In the genomic region with DNA sequence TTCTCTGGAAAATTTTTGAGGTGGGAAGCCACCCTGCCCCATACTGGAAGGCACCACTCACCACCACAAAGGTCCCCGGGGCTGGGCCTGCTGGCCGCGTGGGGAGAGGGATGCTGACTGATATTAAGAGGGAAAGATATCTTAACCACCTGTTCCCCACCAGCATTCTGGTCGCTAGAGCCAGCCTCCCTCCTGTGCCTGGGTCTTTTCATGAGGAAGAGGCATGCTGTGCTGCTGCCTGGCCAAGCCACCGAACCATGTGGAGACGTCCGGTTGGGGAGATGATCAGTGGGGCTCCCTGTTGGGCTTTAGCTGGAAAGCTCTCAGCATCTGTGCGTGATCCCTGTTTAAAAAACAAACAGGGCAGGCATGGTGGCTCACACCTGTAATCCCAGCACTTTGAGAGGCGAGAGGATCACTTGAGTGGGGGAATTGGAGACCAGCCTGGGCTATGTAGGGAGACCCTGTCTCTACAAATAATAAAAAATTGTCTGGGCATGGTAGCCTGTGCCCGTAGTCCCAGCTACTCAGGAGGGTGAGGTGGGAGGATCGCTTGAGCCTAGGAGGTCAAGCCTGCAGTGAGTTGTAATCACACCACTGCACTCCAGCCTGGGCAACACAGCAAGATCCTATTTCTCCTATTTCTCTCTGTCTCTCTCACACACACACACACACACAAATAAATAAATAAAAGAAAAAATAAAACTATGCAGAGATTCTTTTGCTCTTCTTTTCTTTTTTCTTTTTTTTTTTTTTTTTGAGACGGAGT, we compare ENCODE assay signal across 8 cellular contexts. TPM values are rescaled to one million over a fixed set of nuclear protein-coding genes. Genes with fewer than 3 reads are reported as not detected.
A peak's percentile ranks its signal among the peaks of the same experiment; 100 is the strongest.
DNase-seq lines count a peak whose midpoint lies in the region; ATAC-seq and TF ChIP-seq lines count a peak whose summit lies in the region.

No MANE protein-coding gene starts in this region.

- no peaks in the 10 kb centered on the region for H4K20me1 ChIP-seq in HCT116 (ENCODE audit: insufficient read depth)

- ATAC-seq in HCT116 = peak; percentile 12; the same call in 1 of the 2 replicates
- peak in 1 of 2 donors; percentile 11 for ATAC-seq in natural killer cell treated with Interleukin-12 subunit alpha and Interleukin-12 subunit beta and Interleukin-15 and Interleukin-18, amount 100 ng/mL, for 72 hours

- H3K27me3 Mint-ChIP-seq in activated CD4-positive, alpha-beta T cell treated with anti-CD3 and anti-CD28 coated beads, Interleukin-2, amount 10 ng/mL, durations not matched to agents 24 days and 14 days = peaks cover 3% of the 10 kb centered on the region
- H3K27me3 Mint-ChIP-seq in natural killer cell treated with Interleukin-12 subunit alpha and Interleukin-12 subunit beta and Interleukin-15 and Interleukin-18, amount 100 ng/mL, for 72 hours = no peaks in the 10 kb centered on the region

- no peak for TF ChIP-seq CTCF in AG04449 (IDR thresholded peaks at IDR 0.05; ENCODE audit: insufficient read depth, low read length, missing control alignments)
- TF ChIP-seq CTCF in HCT116 (IDR thresholded peaks at IDR 0.05 in 2 of 3, conservative IDR thresholded peaks at IDR 0.05 in 1 of 3; ENCODE audit: borderline replicate concordance in 1 of 3, insufficient read depth in 1 of 3, low read depth in 2 of 3, low read length in 2 of 3) = no peak
- no peak for TF ChIP-seq CTCF in uterus (IDR thresholded peaks at IDR 0.05)

- H3K4me1 ChIP-seq in HCT116 (ENCODE audit: control insufficient read depth in 1 of 2, insufficient read depth in 2 of 2, low read length in 2 of 2) (peaks cover 11 to 19% of the 10 kb centered on the region in 2 experiments; a peak in 3 of 4 replicates), uterus (peaks cover 5 to 15% of the 10 kb centered on the region in 2 donors)

- DNase-seq in AG04449 (ENCODE audit: low read depth, low spot score) (no peak), HCT116 (ENCODE audit: low read depth, low spot score) (no peak), epithelial cell of prostate (ENCODE audit: low read depth, low spot score) (no peak), uterus (no peak), HuH-7.5 (ENCODE audit: low spot score) (no peak), NCI-H2029 treated with DMSO at 0.1 percent for 48 hours (lab: John Stamatoyannopoulos, UW) (no peak)
- DNase-seq in activated CD4-positive, alpha-beta T cell treated with anti-CD3 and anti-CD28 coated beads, Interleukin-2, amount 10 ng/mL, durations not matched to agents 24 days and 14 days = peak; percentile 75
- no peak for DNase-seq in natural killer cell treated with Interleukin-12 subunit alpha and Interleukin-12 subunit beta and Interleukin-15 and Interleukin-18, amount 100 ng/mL, for 72 hours (ENCODE audit: low spot score)

- intact Hi-C loops in HCT116 (cut with micrococcal nuclease) (no loop called here), uterus (cut with DNase I; ENCODE audit: low total_unique reads) (no loop called here)
- intact Hi-C loops in activated CD4-positive, alpha-beta T cell treated with anti-CD3 and anti-CD28 coated beads, Interleukin-2, amount 10 ng/mL, durations not matched to agents 24 days and 14 days (cut with micrococcal nuclease) = loop anchor here (1.0 to 5.0 kb wide), 5 partner anchors 119 to 805 kb away; a partner anchor contains a TSS

- H3K36me3 Mint-ChIP-seq in activated CD4-positive, alpha-beta T cell treated with anti-CD3 and anti-CD28 coated beads, Interleukin-2, amount 10 ng/mL, durations not matched to agents 24 days and 14 days (ENCODE audit: low read depth) = peaks cover 17% of the 10 kb centered on the region
- peaks cover 4% of the 10 kb centered on the region for H3K36me3 Mint-ChIP-seq in natural killer cell treated with Interleukin-12 subunit alpha and Interleukin-12 subunit beta and Interleukin-15 and Interleukin-18, amount 100 ng/mL, for 72 hours

- H3K9me2 ChIP-seq in HCT116 (ENCODE audit: insufficient read depth) = no peaks in the 10 kb centered on the region

- peaks cover 29% of the 10 kb centered on the region for H3K4me1 Mint-ChIP-seq in activated CD4-positive, alpha-beta T cell treated with anti-CD3 and anti-CD28 coated beads, Interleukin-2, amount 10 ng/mL, durations not matched to agents 24 days and 14 days
- peaks cover 27 to 29% of the 10 kb centered on the region in 2 donors for H3K4me1 Mint-ChIP-seq in natural killer cell treated with Interleukin-12 subunit alpha and Interleukin-12 subunit beta and Interleukin-15 and Interleukin-18, amount 100 ng/mL, for 72 hours (ENCODE audit: low read depth in 2 of 2)

- peak overlapping the region; percentile 100 for H3K27ac Mint-ChIP-seq in activated CD4-positive, alpha-beta T cell treated with anti-CD3 and anti-CD28 coated beads, Interleukin-2, amount 10 ng/mL, durations not matched to agents 24 days and 14 days
- H3K27ac Mint-ChIP-seq in natural killer cell treated with Interleukin-12 subunit alpha and Interleukin-12 subunit beta and Interleukin-15 and Interleukin-18, amount 100 ng/mL, for 72 hours = peak overlapping the region; percentile 95 to 99

- POLR2A ChIA-PET in AG04449 (lab: Yijun Ruan, JAX) = interaction anchor here (1.0 kb wide), 1 partner anchor 97 kb away, joined by 4 read pairs; a partner anchor contains a TSS
- POLR2A ChIA-PET in HCT116 (lab: Charles Lee) = interaction anchor here (0.7 kb wide), 1 partner anchor 96 kb away, joined by 5 read pairs; no protein-coding TSS in a partner anchor

- RAD21 ChIA-PET in HCT116 (lab: Charles Lee; ENCODE audit: low non-redundant PET in 1 of 2, low total read pairs in 2 of 2, uncharacterized antibody in 2 of 2, unreplicated experiment in 2 of 2) = no interaction called here

- peaks cover 77% of the 10 kb centered on the region for H3K79me2 ChIP-seq in HCT116 (ENCODE audit: insufficient read depth, low read length)

- H3K9me3 Mint-ChIP-seq in activated CD4-positive, alpha-beta T cell treated with anti-CD3 and anti-CD28 coated beads, Interleukin-2, amount 10 ng/mL, durations not matched to agents 24 days and 14 days = no peaks in the 10 kb centered on the region
- H3K9me3 Mint-ChIP-seq in natural killer cell treated with Interleukin-12 subunit alpha and Interleukin-12 subunit beta and Interleukin-15 and Interleukin-18, amount 100 ng/mL, for 72 hours = no peaks in the 10 kb centered on the region

- no peak for TF ChIP-seq RAD21 in HCT116 (IDR thresholded peaks at IDR 0.05; ENCODE audit: low read depth)

- peak overlapping the region; percentile 91 for H3K9ac ChIP-seq in HCT116 (ENCODE audit: low read length)

- H3K36me3 ChIP-seq in HCT116 (ENCODE audit: control insufficient read depth in 1 of 2, insufficient read depth in 2 of 2, low read length in 2 of 2) (peaks cover under 1 to 7% of the 10 kb centered on the region in 2 experiments; a peak in 1 of 4 replicates), uterus (no peaks in the 10 kb centered on the region)

- no peaks in the 10 kb centered on the region for H3K27me3 ChIP-seq in HCT116 (ENCODE audit: insufficient read depth, low read length)
- H3K27me3 ChIP-seq in uterus = no peaks in the 10 kb centered on the region

- H3K27ac ChIP-seq in HCT116 (ENCODE audit: low read depth, low read length) (peak overlapping the region; percentile 76), epithelial cell of prostate (peak overlapping the region; percentile 94), uterus (peak overlapping the region; percentile 90 to 92)

- TF ChIP-seq POLR2A in HCT116 (IDR thresholded peaks at IDR 0.05; ENCODE audit: borderline replicate concordance, extremely low read depth, insufficient read depth, insufficient read length) (no peak), uterus (IDR thresholded peaks at IDR 0.05) (no peak)

- BruUV-seq in HCT116 (replicated peaks; lab: Mats Ljungman, UMichigan) = no TSS peak

- H2AFZ ChIP-seq in HCT116 (ENCODE audit: low read depth, low read length, poor library complexity, severe bottlenecking) = no peak overlapping the region

- H3K4me3 Mint-ChIP-seq in activated CD4-positive, alpha-beta T cell treated with anti-CD3 and anti-CD28 coated beads, Interleukin-2, amount 10 ng/mL, durations not matched to agents 24 days and 14 days = peak overlapping the region; percentile 100
- H3K4me3 Mint-ChIP-seq in natural killer cell treated with Interleukin-12 subunit alpha and Interleukin-12 subunit beta and Interleukin-15 and Interleukin-18, amount 100 ng/mL, for 72 hours = peak overlapping the region; percentile 90

- CTCF ChIA-PET in AG04449 (lab: Yijun Ruan, JAX) (interaction anchor here (1.7 to 2.2 kb wide), 3 partner anchors 9 to 137 kb away, joined by 4 to 5 read pairs (median 4); no protein-coding TSS in a partner anchor), HCT116 (lab: Charles Lee) (no interaction called here)

- H3K9me3 ChIP-seq in HCT116 (ENCODE audit: control insufficient read depth in 1 of 2, insufficient read depth in 1 of 2, low read depth in 1 of 2, low read length in 2 of 2) = no peaks in the 10 kb centered on the region
- no peaks in the 10 kb centered on the region for H3K9me3 ChIP-seq in uterus

- peak overlapping the region; percentile 74 for H3K4me2 ChIP-seq in HCT116 (ENCODE audit: low read length)

- peak overlapping the region; percentile 99 for H3K4me3 ChIP-seq in AG04449 (ENCODE audit: low read depth, low read length)
- peak overlapping the region; percentile 84 to 99 for H3K4me3 ChIP-seq in HCT116 (replicated peaks in 1 of 2; ENCODE audit: low read depth in 1 of 2, low read length in 2 of 2)
- H3K4me3 ChIP-seq in uterus = peak overlapping the region; percentile 62 to 74

TF ChIP-seq in HCT116, 20 proteins besides CTCF, POLR2A, EP300 and RAD21 (continues in another document):
- TF ChIP-seq, protein P1, sequence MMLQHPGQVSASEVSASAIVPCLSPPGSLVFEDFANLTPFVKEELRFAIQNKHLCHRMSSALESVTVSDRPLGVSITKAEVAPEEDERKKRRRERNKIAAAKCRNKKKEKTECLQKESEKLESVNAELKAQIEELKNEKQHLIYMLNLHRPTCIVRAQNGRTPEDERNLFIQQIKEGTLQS (IDR thresholded peaks at IDR 0.05) = no peak
- no peak for TF ChIP-seq SP1 (IDR thresholded peaks at IDR 0.05; ENCODE audit: low read depth)
- TF ChIP-seq ZFX (IDR thresholded peaks at IDR 0.05) = no peak

RNA-seq across cellular contexts. Expression of a gene that starts 1.0 kb away (rescaled TPM):
- total RNA-seq in HCT116 (2021; ENCODE audit: unreplicated experiment) (32.3 TPM), uterus (10 to 100 TPM in 2 of 4 donors, 1 to 10 TPM in 2; 1.3 to 32.9 (median 15.0) TPM)
- 16.0 and 31.1 TPM in 2 replicates for polyA plus RNA-seq in HCT116 (2012)
- 47.0 and 49.3 TPM in 2 replicates for total RNA-seq in activated CD4-positive, alpha-beta T cell treated with anti-CD3 and anti-CD28 coated beads, Interleukin-2, amount 10 ng/mL, durations not matched to agents 24 days and 14 days
- 10 to 100 TPM; 38.9 to 65.3 TPM for total RNA-seq in natural killer cell treated with Interleukin-12 subunit alpha and Interleukin-12 subunit beta and Interleukin-15 and Interleukin-18, amount 100 ng/mL, for 72 hours

RNA-seq across cellular contexts. Expression of a gene that starts 1.2 kb away (rescaled TPM):
- total RNA-seq in HCT116 (2021; ENCODE audit: unreplicated experiment) = 13.1 TPM
- 13.5 and 14.0 TPM in 2 replicates for polyA plus RNA-seq in HCT116 (2012)
- 3.0 and 3.6 TPM in 2 replicates for total RNA-seq in activated CD4-positive, alpha-beta T cell treated with anti-CD3 and anti-CD28 coated beads, Interleukin-2, amount 10 ng/mL, durations not matched to agents 24 days and 14 days
- total RNA-seq in natural killer cell treated with Interleukin-12 subunit alpha and Interleukin-12 subunit beta and Interleukin-15 and Interleukin-18, amount 100 ng/mL, for 72 hours = 1 to 10 TPM; 3.2 to 8.2 TPM
- 1 to 10 TPM in 3 of 4 donors, not detected in 1; 1.8 to 7.4 (median 4.1) TPM for total RNA-seq in uterus
